Comparison of ENCODE assay signal across 8 cellular contexts in genomic region chr18:48939368-48940097, GRCh38. TPM values are rescaled to one million over a fixed set of nuclear protein-coding genes. Genes with fewer than 3 reads are reported as not detected.
DNase-seq lines count a peak whose midpoint lies in the region; ATAC-seq, FAIRE-seq and TF ChIP-seq lines count a peak whose summit lies in the region.

No MANE protein-coding gene starts in this region.

- H3K27ac Mint-ChIP-seq in activated T-helper 1 cell treated with anti-CD3 and anti-CD28 coated beads, Interleukin-12 subunit alpha, Interleukin-12 subunit beta, Interleukin-2, Interleukin-4 antibody, amounts not matched to agents 30 ng/mL and 10 ng/mL and 1 ng/mL, durations not matched to agents 14 hours and 24 hours and 36 hours: peak overlapping the region; percentile 86

- peak overlapping the region; percentile 93 to 99 (median 97) for H3K27ac ChIP-seq in sigmoid colon

- H3K4me1 ChIP-seq in sigmoid colon: peaks cover 0 to 99% (median 94%) of the 10 kb centered on the region in 4 donors

- no peak for TF ChIP-seq CTCF in sigmoid colon (IDR thresholded peaks at IDR 0.05)

- H3K27me3 ChIP-seq in sigmoid colon: no peaks in the 10 kb centered on the region

- peak overlapping the region; percentile 81 for H3K4me3 Mint-ChIP-seq in activated T-helper 1 cell treated with anti-CD3 and anti-CD28 coated beads, Interleukin-12 subunit alpha, Interleukin-12 subunit beta, Interleukin-2, Interleukin-4 antibody, amounts not matched to agents 30 ng/mL and 10 ng/mL and 1 ng/mL, durations not matched to agents 14 hours and 24 hours and 36 hours

- FAIRE-seq in H54 (lab: Jason Lieb, UNC): no peak

- H3K27me3 Mint-ChIP-seq in activated T-helper 1 cell treated with anti-CD3 and anti-CD28 coated beads, Interleukin-12 subunit alpha, Interleukin-12 subunit beta, Interleukin-2, Interleukin-4 antibody, amounts not matched to agents 30 ng/mL and 10 ng/mL and 1 ng/mL, durations not matched to agents 14 hours and 24 hours and 36 hours (ENCODE audit: insufficient read depth): no peaks in the 10 kb centered on the region

- 16 to 35% methylated on average over 13 of the region's 13 CpGs for WGBS in sigmoid colon, 2 donors

- peaks cover 38% of the 10 kb centered on the region for H3K36me3 Mint-ChIP-seq in activated T-helper 1 cell treated with anti-CD3 and anti-CD28 coated beads, Interleukin-12 subunit alpha, Interleukin-12 subunit beta, Interleukin-2, Interleukin-4 antibody, amounts not matched to agents 30 ng/mL and 10 ng/mL and 1 ng/mL, durations not matched to agents 14 hours and 24 hours and 36 hours (ENCODE audit: low read depth)

- H3K4me1 Mint-ChIP-seq in activated T-helper 1 cell treated with anti-CD3 and anti-CD28 coated beads, Interleukin-12 subunit alpha, Interleukin-12 subunit beta, Interleukin-2, Interleukin-4 antibody, amounts not matched to agents 30 ng/mL and 10 ng/mL and 1 ng/mL, durations not matched to agents 14 hours and 24 hours and 36 hours (ENCODE audit: low read depth): peaks cover 81% of the 10 kb centered on the region

- H3K9me3 Mint-ChIP-seq in activated T-helper 1 cell treated with anti-CD3 and anti-CD28 coated beads, Interleukin-12 subunit alpha, Interleukin-12 subunit beta, Interleukin-2, Interleukin-4 antibody, amounts not matched to agents 30 ng/mL and 10 ng/mL and 1 ng/mL, durations not matched to agents 14 hours and 24 hours and 36 hours: no peaks in the 10 kb centered on the region

- no peaks in the 10 kb centered on the region for H3K9me3 ChIP-seq in sigmoid colon

- H3K4me3 ChIP-seq in sigmoid colon: peak overlapping the region in 3 of 4 donors; percentile 16 to 30 (median 30)

- DNase-seq in GM03348 (ENCODE audit: low spot score) (peak; percentile 70), left cardiac atrium (peak; percentile 76), sigmoid colon (no peak), AG08395 (ENCODE audit: low spot score) (no peak), H54 (ENCODE audit: insufficient read length, low spot score) (no peak), NCI-H2227 treated with DMSO at 0.1 percent for 48 hours (lab: John Stamatoyannopoulos, UW) (no peak)
- DNase-seq in activated T-helper 1 cell treated with anti-CD3 and anti-CD28 coated beads, Interleukin-12 subunit alpha, Interleukin-12 subunit beta, Interleukin-2, Interleukin-4 antibody, amounts not matched to agents 30 ng/mL and 10 ng/mL and 1 ng/mL, durations not matched to agents 14 hours and 24 hours and 36 hours (ENCODE audit: low spot score): no peak
- no peak for DNase-seq in activated CD8-positive, alpha-beta memory T cell treated with anti-CD3 and anti-CD28 coated beads for 24 hours

- intact Hi-C loops in activated T-helper 1 cell treated with anti-CD3 and anti-CD28 coated beads, Interleukin-12 subunit alpha, Interleukin-12 subunit beta, Interleukin-2, Interleukin-4 antibody, amounts not matched to agents 30 ng/mL and 10 ng/mL and 1 ng/mL, durations not matched to agents 14 hours and 24 hours and 36 hours (cut with micrococcal nuclease): loop anchor here (1.0 to 10.0 kb wide), 2 partner anchors 7 to 1345 kb away; partner anchors contain the start of genes CXXC1 and MBD1
- intact Hi-C loops in left cardiac atrium (cut with DNase I): loop anchor here (10.0 kb wide), 3 partner anchors 165 to 255 kb away; no protein-coding TSS in a partner anchor
- intact Hi-C loops in sigmoid colon (cut with DNase I): loop anchor here (5.0 to 10.0 kb wide), 3 partner anchors 72 to 875 kb away; partner anchors contain the start of gene ACAA2

- H3K36me3 ChIP-seq in sigmoid colon: no peaks in the 10 kb centered on the region

- no peak for TF ChIP-seq EP300 in sigmoid colon (IDR thresholded peaks at IDR 0.05)

- ATAC-seq in left cardiac atrium: peak; percentile 14 to 48

- no peak for TF ChIP-seq POLR2A in sigmoid colon (IDR thresholded peaks at IDR 0.05)
- TF ChIP-seq POLR2A in H54 (IDR thresholded peaks at IDR 0.05; ENCODE audit: low read depth, low read length): no peak

RNA-seq across cellular contexts. Expression of gene SMAD7, which starts 11.2 kb away (rescaled TPM):
- total RNA-seq in activated T-helper 1 cell treated with anti-CD3 and anti-CD28 coated beads, Interleukin-12 subunit alpha, Interleukin-12 subunit beta, Interleukin-2, Interleukin-4 antibody, amounts not matched to agents 30 ng/mL and 10 ng/mL and 1 ng/mL, durations not matched to agents 14 hours and 24 hours and 36 hours: 26.7 and 26.8 TPM in 2 replicates
- 10 to 100 TPM; 17.1 to 49.0 TPM for total RNA-seq in left cardiac atrium
- total RNA-seq in sigmoid colon: 10 to 100 TPM; 13.2 to 29.1 (median 21.5) TPM
- polyA plus RNA-seq in sigmoid colon: 10 to 100 TPM; 16.8 to 19.0 (median 18.3) TPM

Comparison
In these comparisons a context has a peak if more than half of its experiments do, and no peak if none do; other contexts are left out.
1. DNase-seq: peak in GM03348 (single experiment) and left cardiac atrium (single experiment); none in activated T-helper 1 cell treated with anti-CD3 and anti-CD28 coated beads, Interleukin-12 subunit alpha, Interleukin-12 subunit beta, Interleukin-2, Interleukin-4 antibody, amounts not matched to agents 30 ng/mL and 10 ng/mL and 1 ng/mL, durations not matched to agents 14 hours and 24 hours and 36 hours (single experiment), sigmoid colon (single experiment), AG08395 (single experiment), H54 (single experiment), activated CD8-positive, alpha-beta memory T cell treated with anti-CD3 and anti-CD28 coated beads for 24 hours (single experiment) and NCI-H2227 treated with DMSO at 0.1 percent for 48 hours (single experiment).